ENCODE assay signal across 1 cellular context in genomic region chr1:145215831-145216230, GRCh38.
A peak's percentile ranks its signal among the peaks of the same experiment; 100 is the strongest.
TF ChIP-seq lines count a peak whose summit lies in the region.

No MANE protein-coding gene starts in this region.

TF ChIP-seq in K562, 482 proteins besides CTCF, POLR2A, EP300 and RAD21 (continued from another document):
- TF ChIP-seq, protein P1, sequence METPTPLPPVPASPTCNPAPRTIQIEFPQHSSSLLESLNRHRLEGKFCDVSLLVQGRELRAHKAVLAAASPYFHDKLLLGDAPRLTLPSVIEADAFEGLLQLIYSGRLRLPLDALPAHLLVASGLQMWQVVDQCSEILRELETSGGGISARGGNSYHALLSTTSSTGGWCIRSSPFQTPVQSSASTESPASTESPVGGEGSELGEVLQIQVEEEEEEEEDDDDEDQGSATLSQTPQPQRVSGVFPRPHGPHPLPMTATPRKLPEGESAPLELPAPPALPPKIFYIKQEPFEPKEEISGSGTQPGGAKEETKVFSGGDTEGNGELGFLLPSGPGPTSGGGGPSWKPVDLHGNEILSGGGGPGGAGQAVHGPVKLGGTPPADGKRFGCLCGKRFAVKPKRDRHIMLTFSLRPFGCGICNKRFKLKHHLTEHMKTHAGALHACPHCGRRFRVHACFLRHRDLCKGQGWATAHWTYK (CRISPR knock-in tag; IDR thresholded peaks at IDR 0.05) = 0 out of 2 replicates have a peak, but pooled peaks have one; percentile 46
- TF ChIP-seq MAZ (CRISPR knock-in tag; conservative IDR thresholded peaks at IDR 0.05 in 1 of 2, IDR thresholded peaks at IDR 0.05 in 1 of 2) = peak in 1 of 2 experiments; percentile 68; a peak in 2 of 4 replicates
- TF ChIP-seq CXXC5 (CRISPR knock-in tag; IDR thresholded peaks at IDR 0.05) = peak; percentile 65
- TF ChIP-seq GABPA (tag; conservative IDR thresholded peaks at IDR 0.05; ENCODE audit: low read depth) = peak; percentile 42
- TF ChIP-seq SMAD4 (CRISPR knock-in tag; conservative IDR thresholded peaks at IDR 0.05) = peak; percentile 59
- TF ChIP-seq RBFOX2 (IDR thresholded peaks at IDR 0.05; ENCODE audit: low read depth, low read length) = peak; percentile 30; the same call in 1 of the 2 replicates
